In genomic region chr17:39027037-39027436, GRCh38 we compare ENCODE assay signal across 10 cellular contexts. TPM values are rescaled to one million over a fixed set of nuclear protein-coding genes. Genes with fewer than 3 reads are reported as not detected.
DNase-seq lines count a peak whose midpoint lies in the region; ATAC-seq, FAIRE-seq and TF ChIP-seq lines count a peak whose summit lies in the region.
"Had no signal": no experiment of that assay in that cellular context is flagged by ENCODE, and none has a peak within 500 bp of the region (broad histone marks: within the 10 kb centered on the region; RNA-seq: fewer than 3 reads in every experiment).

No MANE protein-coding gene starts in this region.

- no peak overlapping the region for H3K27ac Mint-ChIP-seq in central memory CD8-positive, alpha-beta T cell (ENCODE audit: low read depth)
- H3K27ac Mint-ChIP-seq: natural killer cell treated with Interleukin-12 subunit alpha and Interleukin-12 subunit beta and Interleukin-15 and Interleukin-18, amount 100 ng/mL, for 72 hours had no signal

- TF ChIP-seq POLR2A in right lobe of liver (IDR thresholded peaks at IDR 0.05) = no peak
- TF ChIP-seq POLR2A in stomach (IDR thresholded peaks at IDR 0.05) = no peak

- TF ChIP-seq CTCF in GM13976 (IDR thresholded peaks at IDR 0.05; ENCODE audit: borderline replicate concordance, control extremely low read depth, extremely low read depth, insufficient read depth, missing control alignments) (no peak), right lobe of liver (IDR thresholded peaks at IDR 0.05) (peak in 1 of 4 donors; percentile 8), stomach (IDR thresholded peaks at IDR 0.05) (no peak)

- H3K36me3 ChIP-seq in right lobe of liver (no peaks in the 10 kb centered on the region), stomach (no peaks in the 10 kb centered on the region)

- H3K9me3 ChIP-seq in right lobe of liver (no peaks in the 10 kb centered on the region), stomach (no peaks in the 10 kb centered on the region)

- peak overlapping the region; percentile 16 for H3K4me3 Mint-ChIP-seq in central memory CD8-positive, alpha-beta T cell
- H3K4me3 Mint-ChIP-seq: natural killer cell treated with Interleukin-12 subunit alpha and Interleukin-12 subunit beta and Interleukin-15 and Interleukin-18, amount 100 ng/mL, for 72 hours had no signal

- in situ Hi-C loops in GM13976 (cut with MboI; ENCODE audit: low sequenced_read_pairs, unreplicated experiment) = no loop called here

- no peak for TF ChIP-seq EP300 in stomach (IDR thresholded peaks at IDR 0.05)

- no peak overlapping the region for H3K27ac ChIP-seq in right lobe of liver
- peak overlapping the region in 2 of 5 donors; percentile 7 to 55 for H3K27ac ChIP-seq in stomach

- intact Hi-C loops in right lobe of liver (cut with DNase I) = no loop called here
- intact Hi-C loops in stomach (cut with DNase I; ENCODE audit: low total_unique reads) = no loop called here

- DNase-seq in GM13976 (ENCODE audit: low spot score) = peak; percentile 49
- DNase-seq in NCI-H345 (lab: John Stamatoyannopoulos, UW) = peak; percentile 68
- DNase-seq in central memory CD8-positive, alpha-beta T cell (ENCODE audit: low spot score in 2 of 2) = no peak
- DNase-seq in right lobe of liver = peak; percentile 67 to 86 (median 83)
- peak; percentile 76 for DNase-seq in stomach
- DNase-seq in RCC 7860 (ENCODE audit: low spot score) = no peak
- DNase-seq in GDM1 (lab: John Stamatoyannopoulos, UW) = no peak
- no peak for DNase-seq in epidermal melanocyte (ENCODE audit: insufficient read length, low spot score)

- H3K4me1 ChIP-seq in right lobe of liver (no peaks in the 10 kb centered on the region), stomach (peaks cover 11 to 16% (median 13%) of the 10 kb centered on the region in 4 donors)

- 0% methylated on average over 11 of the region's 25 CpGs for WGBS in right lobe of liver (ENCODE audit: insufficient coverage, low coverage, low lambda C conversion rate, missing lambda C conversion rate)
- WGBS in stomach, 5 donors = 0 to 3% (median 2%) methylated on average over 19 to 25 of the region's 25 CpGs

- H3K27me3 ChIP-seq in right lobe of liver (no peaks in the 10 kb centered on the region), stomach (peaks cover 0 to 31% (median 8%) of the 10 kb centered on the region in 3 donors)

- peaks cover 8% of the 10 kb centered on the region for H3K4me1 Mint-ChIP-seq in central memory CD8-positive, alpha-beta T cell

- H3K4me3 ChIP-seq in right lobe of liver = peak overlapping the region; percentile 33 to 54 (median 41)
- H3K4me3 ChIP-seq in stomach = peak overlapping the region; percentile 42 to 47 (median 44)

- H3K27me3 Mint-ChIP-seq in central memory CD8-positive, alpha-beta T cell = peaks cover 17% of the 10 kb centered on the region

- no peak for FAIRE-seq in RCC 7860 (lab: Jason Lieb, UNC)

- no peaks in the 10 kb centered on the region for H3K36me3 Mint-ChIP-seq in central memory CD8-positive, alpha-beta T cell (ENCODE audit: insufficient read depth)
- H3K36me3 Mint-ChIP-seq: natural killer cell treated with Interleukin-12 subunit alpha and Interleukin-12 subunit beta and Interleukin-15 and Interleukin-18, amount 100 ng/mL, for 72 hours had no signal

- no peak for ATAC-seq in central memory CD8-positive, alpha-beta T cell (replicated peaks; ENCODE audit: extremely low read depth, poor library complexity, severe bottlenecking)
- ATAC-seq in right lobe of liver = peak; percentile 85 to 95 (median 92)

- H3K9me3 Mint-ChIP-seq in central memory CD8-positive, alpha-beta T cell = no peaks in the 10 kb centered on the region
- H3K9me3 Mint-ChIP-seq: natural killer cell treated with Interleukin-12 subunit alpha and Interleukin-12 subunit beta and Interleukin-15 and Interleukin-18, amount 100 ng/mL, for 72 hours had no signal

RNA-seq across cellular contexts. Expression of gene FBXO47, which starts 59.8 kb away (rescaled TPM):
- total RNA-seq in right lobe of liver = not detected
- total RNA-seq in stomach = not detected
- not detected for polyA plus RNA-seq in stomach
- total RNA-seq: NCI-H460 had no signal

Comparison
In these comparisons a context has a peak if more than half of its experiments do, and no peak if none do; other contexts are left out.
1. DNase-seq: peak in GM13976 (single experiment), NCI-H345 (single experiment), right lobe of liver (3 of 3) and stomach (single experiment); none in central memory CD8-positive, alpha-beta T cell (0 of 2), RCC 7860 (single experiment), GDM1 (single experiment) and epidermal melanocyte (single experiment).